Comparison of ENCODE assay signal across 1 cellular context in the genomic region with DNA sequence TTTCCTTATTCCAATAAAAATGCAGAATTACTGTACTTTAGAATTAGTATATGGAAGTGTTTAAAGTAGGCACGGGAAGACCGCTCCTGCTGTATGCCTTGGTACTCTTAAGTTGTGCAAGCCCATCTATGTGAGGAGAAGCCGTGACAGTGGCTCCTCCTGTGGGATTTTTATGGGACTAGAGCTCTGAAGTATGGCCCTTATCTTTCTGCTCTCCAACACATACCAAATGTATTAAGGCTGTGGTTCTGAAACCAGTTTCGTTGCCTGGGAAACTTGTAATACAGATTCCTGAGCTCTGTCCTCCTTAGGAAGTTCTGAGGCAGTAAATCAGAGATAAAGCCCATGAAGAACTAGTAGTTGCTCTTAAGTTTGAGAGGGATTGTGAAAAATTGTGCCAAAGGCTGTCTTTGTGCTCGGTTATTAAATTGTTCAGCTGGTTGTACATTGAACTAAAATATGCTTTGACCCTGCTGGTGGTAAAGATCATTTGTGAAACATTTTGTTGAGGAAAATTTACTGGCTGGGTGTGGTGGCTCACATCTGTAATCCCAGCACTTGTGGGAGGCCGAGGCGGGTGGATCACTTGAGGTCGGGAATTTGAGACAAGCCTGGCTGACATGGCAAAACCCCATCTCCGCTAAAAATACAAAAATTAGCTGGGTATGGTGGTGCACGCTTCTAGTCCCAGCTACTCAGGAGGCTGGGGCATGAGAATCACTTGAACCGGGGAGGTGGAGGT.
TF ChIP-seq lines count a peak whose summit lies in the region.

No MANE protein-coding gene starts in this region.

TF ChIP-seq in IMR-90, 13 proteins besides CTCF, POLR2A, EP300 and RAD21:
- TF ChIP-seq SMC3 (IDR thresholded peaks at IDR 0.05; ENCODE audit: low read depth, low read length) (peak; percentile 35), MAZ (IDR thresholded peaks at IDR 0.05; ENCODE audit: borderline replicate concordance, low read depth, low read length) (no peak), CEBPB (IDR thresholded peaks at IDR 0.05; ENCODE audit: low read depth, low read length) (peak; percentile 81)
